Comparison of ENCODE assay signal across 1 cellular context in genomic region chr1:16657404-16657683, GRCh38.
TF ChIP-seq lines count a peak whose summit lies in the region.

No MANE protein-coding gene starts in this region.

TF ChIP-seq in HepG2, 621 proteins besides CTCF, POLR2A, EP300 and RAD21:
- peak; percentile 61; the same call in 1 of the 2 replicates for TF ChIP-seq MYC (CRISPR knock-in tag; IDR thresholded peaks at IDR 0.05; ENCODE audit: borderline replicate concordance)
- peak; percentile 48; the same call in 1 of the 2 replicates for TF ChIP-seq MLXIP (CRISPR knock-in tag; IDR thresholded peaks at IDR 0.05; ENCODE audit: borderline replicate concordance)
